In the genomic region with DNA sequence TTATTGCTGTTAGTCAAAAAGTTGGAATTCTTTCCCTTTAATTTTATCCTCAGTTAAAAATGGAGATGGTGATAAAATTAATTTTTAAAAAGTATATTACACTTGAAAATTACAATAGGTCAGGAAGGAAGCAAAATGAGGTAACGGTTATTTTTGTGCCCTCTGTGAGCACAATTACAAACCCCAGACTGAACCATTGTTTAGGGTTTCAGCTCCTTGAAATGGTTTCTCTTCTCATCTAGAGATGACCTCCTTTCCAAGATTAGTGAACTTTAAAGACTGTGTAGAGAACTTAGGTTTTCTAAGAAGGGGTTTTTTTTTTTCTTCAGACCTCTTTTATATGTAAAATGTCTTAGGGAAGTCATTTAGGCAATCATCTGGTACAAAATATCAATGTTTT, we compare ENCODE assay signal across 17 cellular contexts.
A peak's percentile ranks its signal among the peaks of the same experiment; 100 is the strongest.
DNase-seq lines count a peak whose midpoint lies in the region; ATAC-seq lines count a peak whose summit lies in the region.
"Had no signal": no experiment of that assay in that cellular context is flagged by ENCODE, and none has a peak within 500 bp of the region (broad histone marks: within the 10 kb centered on the region; RNA-seq: fewer than 3 reads in every experiment).

No MANE protein-coding gene starts in this region.

- H3K9me3 Mint-ChIP-seq in activated CD4-positive, alpha-beta T cell treated with anti-CD3 and anti-CD28 coated beads for 36 hours (ENCODE audit: low read depth), result no peaks in the 10 kb centered on the region
- H3K9me3 Mint-ChIP-seq in stimulated activated effector memory CD8-positive, alpha-beta T cell treated with anti-CD3 and anti-CD28 coated beads, Interleukin-12 subunit alpha, Interleukin-12 subunit beta, amount 100 ng/mL, for 72 hours, result no peaks in the 10 kb centered on the region
- H3K9me3 Mint-ChIP-seq: nephron had no signal

- intact Hi-C loops in activated CD4-positive, alpha-beta T cell treated with anti-CD3 and anti-CD28 coated beads for 36 hours (cut with DNase I, micrococcal nuclease), result no loop called here
- intact Hi-C loops in cardiac septum (cut with DNase I), result no loop called here

- DNase-seq in activated CD4-positive, alpha-beta T cell treated with anti-CD3 and anti-CD28 coated beads for 36 hours, result no peak
- DNase-seq in activated CD4-positive, alpha-beta T cell treated with anti-CD3 and anti-CD28 coated beads for 4 hours, result no peak
- no peak for DNase-seq in stimulated activated effector memory CD8-positive, alpha-beta T cell treated with anti-CD3 and anti-CD28 coated beads, Interleukin-12 subunit alpha, Interleukin-12 subunit beta, amount 100 ng/mL, for 72 hours (ENCODE audit: low spot score in 2 of 2)
- no peak for DNase-seq in activated CD8-positive, alpha-beta memory T cell treated with anti-CD3 and anti-CD28 coated beads, Interleukin-2, amount 50 U/mL, for 4 hours
- DNase-seq in cardiac septum (ENCODE audit: low spot score), result no peak
- DNase-seq in activated naive CD4-positive, alpha-beta T cell (lab: John Stamatoyannopoulos, UW), result no peak
- DNase-seq: activated naive CD4-positive, alpha-beta T cell treated with anti-CD3 and anti-CD28 coated beads, Interleukin-2, amount 50 U/mL, for 16 hours; effector CD4-positive, alpha-beta T cell; left ventricle myocardium superior; NCI-H524; stimulated activated CD4-positive, alpha-beta T cell treated with anti-CD3 and anti-CD28 coated beads, Interleukin-2, amount 100 ng/mL, for 24 hours; stimulated activated CD8-positive, alpha-beta memory T cell treated with anti-CD3 and anti-CD28 coated beads, Interleukin-4, amount 100 ng/mL, for 48 hours; trophoblast cell had no signal

- no peaks in the 10 kb centered on the region for H3K27me3 Mint-ChIP-seq in activated CD4-positive, alpha-beta T cell treated with anti-CD3 and anti-CD28 coated beads for 36 hours

- no peaks in the 10 kb centered on the region for H3K36me3 Mint-ChIP-seq in activated CD4-positive, alpha-beta T cell treated with anti-CD3 and anti-CD28 coated beads for 36 hours (ENCODE audit: low read depth)
- H3K36me3 Mint-ChIP-seq in stimulated activated effector memory CD8-positive, alpha-beta T cell treated with anti-CD3 and anti-CD28 coated beads, Interleukin-12 subunit alpha, Interleukin-12 subunit beta, amount 100 ng/mL, for 72 hours, result no peaks in the 10 kb centered on the region

- no peak overlapping the region for H3K4me3 Mint-ChIP-seq in activated CD4-positive, alpha-beta T cell treated with anti-CD3 and anti-CD28 coated beads for 36 hours
- H3K4me3 Mint-ChIP-seq in stimulated activated effector memory CD8-positive, alpha-beta T cell treated with anti-CD3 and anti-CD28 coated beads, Interleukin-12 subunit alpha, Interleukin-12 subunit beta, amount 100 ng/mL, for 72 hours, result no peak overlapping the region
- H3K4me3 Mint-ChIP-seq: nephron had no signal

- H3K27ac Mint-ChIP-seq in activated CD4-positive, alpha-beta T cell treated with anti-CD3 and anti-CD28 coated beads for 36 hours, result no peak overlapping the region
- H3K27ac Mint-ChIP-seq in stimulated activated effector memory CD8-positive, alpha-beta T cell treated with anti-CD3 and anti-CD28 coated beads, Interleukin-12 subunit alpha, Interleukin-12 subunit beta, amount 100 ng/mL, for 72 hours, result no peak overlapping the region
- H3K27ac Mint-ChIP-seq: nephron had no signal

- CTCF ChIA-PET in activated CD4-positive, alpha-beta T cell treated with anti-CD3 and anti-CD28 coated beads for 36 hours (lab: Charles Lee), result interaction anchor here (1.1 kb wide), 1 partner anchor 286 kb away, joined by 3 read pairs; no protein-coding TSS in a partner anchor

- peaks cover 6% of the 10 kb centered on the region for H3K4me1 Mint-ChIP-seq in activated CD4-positive, alpha-beta T cell treated with anti-CD3 and anti-CD28 coated beads for 36 hours
- no peaks in the 10 kb centered on the region for H3K4me1 Mint-ChIP-seq in stimulated activated effector memory CD8-positive, alpha-beta T cell treated with anti-CD3 and anti-CD28 coated beads, Interleukin-12 subunit alpha, Interleukin-12 subunit beta, amount 100 ng/mL, for 72 hours
- H3K4me1 Mint-ChIP-seq: nephron had no signal

- ATAC-seq in activated CD4-positive, alpha-beta T cell treated with anti-CD3 and anti-CD28 coated beads for 36 hours, result peak; percentile 39
- ATAC-seq in GM21737 (IDR thresholded peaks at IDR 0.05; ENCODE audit: unreplicated experiment) (peak; percentile 57), HG03520 (IDR thresholded peaks at IDR 0.05; ENCODE audit: unreplicated experiment) (peak; percentile 36)
- peak; percentile 45 for ATAC-seq in stimulated activated effector memory CD8-positive, alpha-beta T cell treated with anti-CD3 and anti-CD28 coated beads, Interleukin-12 subunit alpha, Interleukin-12 subunit beta, amount 100 ng/mL, for 72 hours
- ATAC-seq: left ventricle myocardium superior, Panc1 had no signal

- POLR2A ChIA-PET in activated CD4-positive, alpha-beta T cell treated with anti-CD3 and anti-CD28 coated beads for 36 hours (lab: Charles Lee), result no interaction called here
